9 cellular contexts compared by ENCODE assay signal in the genomic region with DNA sequence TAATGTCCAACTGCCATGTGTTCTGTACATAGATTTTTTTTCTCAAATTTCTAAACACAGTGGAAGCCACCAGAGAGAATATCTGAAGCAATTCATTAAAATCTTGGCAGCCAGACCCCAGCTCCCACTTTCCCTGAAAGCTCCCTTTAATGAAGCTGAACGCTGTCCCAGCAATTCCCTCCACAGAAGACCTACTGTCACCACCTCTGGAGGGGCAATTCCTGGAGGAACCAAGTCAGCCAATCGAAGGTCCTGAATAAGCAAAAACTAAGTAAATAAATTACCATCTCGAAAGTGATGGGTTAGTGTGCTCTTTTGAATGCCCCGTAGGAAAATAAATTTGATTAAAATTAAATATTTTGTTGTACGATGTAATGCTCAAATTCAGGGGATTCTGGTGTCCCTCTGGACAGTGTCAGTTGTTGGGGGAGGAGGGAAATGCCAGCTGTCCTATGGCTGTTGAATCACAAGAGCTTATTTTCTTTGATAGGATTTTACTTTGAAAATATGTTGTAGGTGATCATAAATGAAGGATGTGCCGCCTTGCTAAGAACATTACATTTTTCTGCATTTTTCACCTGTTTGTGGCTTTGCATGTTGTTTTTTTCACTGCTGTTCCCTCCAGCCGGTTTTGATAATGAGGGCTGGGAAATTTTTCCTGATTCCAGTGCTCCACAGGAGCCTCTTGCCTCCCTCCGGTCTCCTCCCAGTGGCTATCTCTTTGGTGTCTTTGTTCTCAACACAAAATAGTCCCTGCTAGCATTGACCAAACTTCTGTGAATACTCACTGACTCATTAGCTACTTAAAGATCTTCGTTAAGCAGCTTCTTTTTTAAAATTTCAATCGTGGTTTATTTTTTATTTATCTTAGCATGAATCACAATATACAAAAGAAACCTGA. TPM values are rescaled to one million over a fixed set of nuclear protein-coding genes. Genes with fewer than 3 reads are reported as not detected.
DNase-seq lines count a peak whose midpoint lies in the region; ATAC-seq and TF ChIP-seq lines count a peak whose summit lies in the region.
"Had no signal": no experiment of that assay in that cellular context is flagged by ENCODE, and none has a peak within 500 bp of the region (broad histone marks: within the 10 kb centered on the region; RNA-seq: fewer than 3 reads in every experiment).

No MANE protein-coding gene starts in this region.

- ATAC-seq in HG02798 (IDR thresholded peaks at IDR 0.05; ENCODE audit: poor library complexity, unreplicated experiment) (peak; percentile 34), activated B cell treated with CpG ODN at 0.5 μM for 24 hours (ENCODE audit: low read depth) (no peak), GM18870 (IDR thresholded peaks at IDR 0.05; ENCODE audit: unreplicated experiment) (no peak), HG03196 (IDR thresholded peaks at IDR 0.05; ENCODE audit: unreplicated experiment) (no peak)

- intact Hi-C loops in activated B cell treated with CpG ODN at 0.5 μM for 24 hours (cut with micrococcal nuclease), result loop anchor here (1.0 to 5.0 kb wide), 4 partner anchors 8 to 227 kb away; no protein-coding TSS in a partner anchor

- peaks cover 39% of the 10 kb centered on the region for H3K4me1 Mint-ChIP-seq in activated B cell treated with CpG ODN at 0.5 μM for 24 hours

- H3K27ac Mint-ChIP-seq in activated B cell treated with CpG ODN at 0.5 μM for 24 hours, result peak overlapping the region; percentile 46

- CTCF ChIA-PET in activated B cell treated with CpG ODN at 0.5 μM for 24 hours (lab: Charles Lee), result interaction anchor here (1.8 kb wide), 1 partner anchor 11 kb away, joined by 6 read pairs; no protein-coding TSS in a partner anchor

- no peaks in the 10 kb centered on the region for H3K27me3 Mint-ChIP-seq in activated B cell treated with CpG ODN at 0.5 μM for 24 hours

- no peaks in the 10 kb centered on the region for H3K36me3 Mint-ChIP-seq in activated B cell treated with CpG ODN at 0.5 μM for 24 hours (ENCODE audit: low read depth)

- peak overlapping the region; percentile 59 for H3K4me3 Mint-ChIP-seq in activated B cell treated with CpG ODN at 0.5 μM for 24 hours

- POLR2A ChIA-PET in activated B cell treated with CpG ODN at 0.5 μM for 24 hours (lab: Charles Lee), result interaction anchor here (0.7 to 5.8 kb wide), 5 partner anchors 10 to 332 kb away, joined by 3 to 93 read pairs (median 4); partner anchors contain the start of gene GSAP

- H3K9me3 Mint-ChIP-seq in activated B cell treated with CpG ODN at 0.5 μM for 24 hours, result no peaks in the 10 kb centered on the region

- DNase-seq in AG20443 (ENCODE audit: low spot score), result peak; percentile 35
- DNase-seq in activated B cell treated with CpG ODN at 0.5 μM for 24 hours, result no peak
- peak; percentile 62 for DNase-seq in iPS-NIHi7 (ENCODE audit: extremely low spot score)
- DNase-seq in stimulated activated naive CD4-positive, alpha-beta T cell treated with Interleukin-2 at 50 U/mL for 16 hours (lab: John Stamatoyannopoulos, UW), result no peak
- DNase-seq in stimulated activated naive CD4-positive, alpha-beta T cell (lab: John Stamatoyannopoulos, UW), result no peak
- DNase-seq: activated CD4-positive, alpha-beta T cell treated with anti-CD3 and anti-CD28 coated beads for 48 hours had no signal

- no peak for TF ChIP-seq CTCF in activated B cell treated with CpG ODN at 0.5 μM for 24 hours (IDR thresholded peaks at IDR 0.05)

RNA-seq across cellular contexts. Expression of gene GSAP, which starts 9.3 kb away (rescaled TPM):
- 73.9 and 91.2 TPM in 2 replicates for total RNA-seq in activated B cell treated with CpG ODN at 0.5 μM for 24 hours

Comparison
In these comparisons a context has a peak if more than half of its experiments do, and no peak if none do; other contexts are left out.
1. DNase-seq: peak in AG20443 (single experiment) and iPS-NIHi7 (single experiment); none in activated B cell treated with CpG ODN at 0.5 μM for 24 hours (single experiment), stimulated activated naive CD4-positive, alpha-beta T cell treated with Interleukin-2 at 50 U/mL for 16 hours (single experiment) and stimulated activated naive CD4-positive, alpha-beta T cell (0 of 6).